Comparison of ENCODE assay signal across 8 cellular contexts in genomic region chr19:1213391-1214286, GRCh38. TPM values are rescaled to one million over a fixed set of nuclear protein-coding genes. Genes with fewer than 3 reads are reported as not detected.
DNase-seq lines count a peak whose midpoint lies in the region; ATAC-seq lines count a peak whose summit lies in the region.

No MANE protein-coding gene starts in this region.

- ATAC-seq in HG02852 (IDR thresholded peaks at IDR 0.05; ENCODE audit: unreplicated experiment) = no peak

- intact Hi-C loops in posterior vena cava (cut with DNase I) = no loop called here

- peak; percentile 62 for DNase-seq in ELF-1 (ENCODE audit: low read depth, low spot score)
- peak; percentile 53 for DNase-seq in NCI-H226
- peak; percentile 83 for DNase-seq in activated effector memory CD4-positive, alpha-beta T cell treated with anti-CD3 and anti-CD28 coated beads, Interleukin-2, amount 50 U/mL, for 16 hours
- DNase-seq in glomerular endothelial cell (ENCODE audit: extremely low read depth, low read depth, low spot score) = peak; percentile 68
- DNase-seq in posterior vena cava (ENCODE audit: low spot score) = peak; percentile 95
- DNase-seq in NCI-H2227 treated with DMSO at 0.1 percent for 48 hours (lab: John Stamatoyannopoulos, UW) = no peak
- DNase-seq in HK-2 (ENCODE audit: unreplicated experiment) = no peak

RNA-seq across cellular contexts. Expression of gene STK11, which starts 8.1 kb away (rescaled TPM):
- total RNA-seq in glomerular endothelial cell (61.8 and 77.7 TPM in 2 replicates), posterior vena cava (10 to 100 TPM; 32.5 to 35.9 TPM)

RNA-seq across cellular contexts. Expression of gene CBARP, which starts 24.2 kb away (rescaled TPM):
- 9.8 and 13.9 TPM in 2 replicates for total RNA-seq in glomerular endothelial cell
- 1 to 10 TPM; 1.5 to 2.7 TPM for total RNA-seq in posterior vena cava

RNA-seq across cellular contexts. Expression of gene ATP5F1D, which starts 27.9 kb away (rescaled TPM):
- total RNA-seq in glomerular endothelial cell (79.0 and 95.6 TPM in 2 replicates), posterior vena cava (100 to 1,000 TPM; 125 to 137 TPM)

RNA-seq across cellular contexts. Expression of gene MIDN, which starts 34.7 kb away (rescaled TPM):
- total RNA-seq in glomerular endothelial cell (43.0 and 78.7 TPM in 2 replicates), posterior vena cava (10 to 100 TPM; 76.5 to 86.3 TPM)

RNA-seq across cellular contexts. Expression of gene SBNO2, which starts 39.6 kb away (rescaled TPM):
- total RNA-seq in glomerular endothelial cell (53.8 and 76.3 TPM in 2 replicates), posterior vena cava (10 to 100 TPM; 63.5 to 71.0 TPM)

Comparison
In these comparisons a context has a peak if more than half of its experiments do, and no peak if none do; other contexts are left out.
1. DNase-seq: peak in ELF-1 (single experiment), NCI-H226 (single experiment), activated effector memory CD4-positive, alpha-beta T cell treated with anti-CD3 and anti-CD28 coated beads, Interleukin-2, amount 50 U/mL, for 16 hours (single experiment), glomerular endothelial cell (single experiment) and posterior vena cava (single experiment); none in NCI-H2227 treated with DMSO at 0.1 percent for 48 hours (single experiment) and HK-2 (single experiment).